In genomic region chr16:56934599-56935145, GRCh38 we compare ENCODE assay signal across 9 cellular contexts. TPM values are rescaled to one million over a fixed set of nuclear protein-coding genes. Genes with fewer than 3 reads are reported as not detected.
DNase-seq lines count a peak whose midpoint lies in the region; ATAC-seq, FAIRE-seq and TF ChIP-seq lines count a peak whose summit lies in the region.
"Not testable (repeated sequence)": the region's sequence is repeated elsewhere in the genome, so short reads cannot be mapped to it uniquely, and the experiment has no call there.
"Had no signal": no experiment of that assay in that cellular context is flagged by ENCODE, and none has a peak within 500 bp of the region (broad histone marks: within the 10 kb centered on the region; RNA-seq: fewer than 3 reads in every experiment).

No MANE protein-coding gene starts in this region.

- TF ChIP-seq RAD21 in A549 (conservative IDR thresholded peaks at IDR 0.05 in 1 of 2, IDR thresholded peaks at IDR 0.05 in 1 of 2): not testable (repeated sequence)

- CTCF ChIA-PET in A549 (lab: Yijun Ruan, JAX); activated naive CD4-positive, alpha-beta T cell treated with anti-CD3 and anti-CD28 coated beads for 36 hours (lab: Charles Lee): not testable (repeated sequence)

- not testable (repeated sequence) for H3K9me2 ChIP-seq in hepatocyte (replicated peaks; ENCODE audit: insufficient read depth)

- peaks cover 63% of the 10 kb centered on the region for H4K20me1 ChIP-seq in hepatocyte (ENCODE audit: insufficient read depth, poor library complexity, severe bottlenecking)

- POLR2A ChIA-PET in A549 (lab: Yijun Ruan, JAX): not testable (repeated sequence)

- not testable (repeated sequence) for DNase-seq in A549 (ENCODE audit: low read depth in 1 of 2, low spot score in 1 of 2); Peyer's patch; activated naive CD4-positive, alpha-beta T cell treated with anti-CD3 and anti-CD28 coated beads for 36 hours; coronary artery (ENCODE audit: low spot score); hepatocyte (ENCODE audit: low spot score); stimulated activated naive B cell treated with anti-CD40 and anti-IgM and Interleukin-4, amounts not matched to agents 10 μg/mL and 1 μg/mL and 100 μg/mL, for 72 hours

- in situ Hi-C loops in GM18951 (cut with MboI; ENCODE audit: low sequenced_read_pairs, unreplicated experiment): not testable (repeated sequence)

- not testable (repeated sequence) for H3K9me3 Mint-ChIP-seq in activated naive CD4-positive, alpha-beta T cell treated with anti-CD3 and anti-CD28 coated beads for 36 hours; nephron; stimulated activated naive B cell treated with anti-CD40 and anti-IgM and Interleukin-4, amounts not matched to agents 10 μg/mL and 1 μg/mL and 100 μg/mL, for 72 hours

- 96% methylated on average over 7 of the region's 8 CpGs for WGBS in A549 (ENCODE audit: missing lambda C conversion rate)
- WGBS in hepatocyte (ENCODE audit: low lambda C conversion rate, missing lambda C conversion rate): 83% methylated on average over 7 of the region's 8 CpGs

- TF ChIP-seq EP300 in A549 (IDR thresholded peaks at IDR 0.05): not testable (repeated sequence)

- not testable (repeated sequence) for TF ChIP-seq POLR2A in A549 (IDR thresholded peaks at IDR 0.05; ENCODE audit: low read length); Peyer's patch (IDR thresholded peaks at IDR 0.05)
- TF ChIP-seq POLR2A in GM18951 (IDR thresholded peaks at IDR 0.05; ENCODE audit: extremely low read depth, insufficient read depth, insufficient read length): peak; percentile 23

- peaks cover 70% of the 10 kb centered on the region for H3K36me3 Mint-ChIP-seq in activated naive CD4-positive, alpha-beta T cell treated with anti-CD3 and anti-CD28 coated beads for 36 hours (ENCODE audit: low read depth)
- H3K36me3 Mint-ChIP-seq in nephron (ENCODE audit: low read depth): peaks cover 45% of the 10 kb centered on the region
- H3K36me3 Mint-ChIP-seq in stimulated activated naive B cell treated with anti-CD40 and anti-IgM and Interleukin-4, amounts not matched to agents 10 μg/mL and 1 μg/mL and 100 μg/mL, for 72 hours: peaks cover 62 to 71% of the 10 kb centered on the region in 2 donors

- H3K4me1 ChIP-seq in A549: peaks cover 41% of the 10 kb centered on the region
- peaks cover 0 to 28% (median 15%) of the 10 kb centered on the region in 4 donors for H3K4me1 ChIP-seq in Peyer's patch
- H3K4me1 ChIP-seq in hepatocyte (ENCODE audit: insufficient read depth): peaks cover 21% of the 10 kb centered on the region

- intact Hi-C loops in activated naive CD4-positive, alpha-beta T cell treated with anti-CD3 and anti-CD28 coated beads for 36 hours (cut with micrococcal nuclease): loop anchor here (5.0 to 10.0 kb wide), 4 partner anchors 202 to 600 kb away; partner anchors contain the start of genes CCDC102A, MT1X and NUP93

- peaks cover 0 to 49% (median 0%) of the 10 kb centered on the region in 3 donors for H3K36me3 ChIP-seq in Peyer's patch
- H3K36me3 ChIP-seq in hepatocyte (replicated peaks; ENCODE audit: insufficient read depth, low read depth): not testable (repeated sequence)

- TF ChIP-seq CTCF in A549 (IDR thresholded peaks at IDR 0.05); Peyer's patch (IDR thresholded peaks at IDR 0.05); coronary artery (IDR thresholded peaks at IDR 0.05); hepatocyte (IDR thresholded peaks at IDR 0.05; ENCODE audit: poor library complexity); nephron (IDR thresholded peaks at IDR 0.05; ENCODE audit: unreplicated experiment in 3 of 3): not testable (repeated sequence)

- H3K4me3 Mint-ChIP-seq in activated naive CD4-positive, alpha-beta T cell treated with anti-CD3 and anti-CD28 coated beads for 36 hours: peak overlapping the region; percentile 98
- peak overlapping the region; percentile 93 to 99 (median 98) for H3K4me3 Mint-ChIP-seq in nephron
- peak overlapping the region; percentile 99 for H3K4me3 Mint-ChIP-seq in stimulated activated naive B cell treated with anti-CD40 and anti-IgM and Interleukin-4, amounts not matched to agents 10 μg/mL and 1 μg/mL and 100 μg/mL, for 72 hours

- not testable (repeated sequence) for ATAC-seq in A549; stimulated activated naive B cell treated with anti-CD40 and anti-IgM and Interleukin-4, amounts not matched to agents 10 μg/mL and 1 μg/mL and 100 μg/mL, for 72 hours (replicated peaks)

- H3K79me2 ChIP-seq in hepatocyte: peaks cover 63% of the 10 kb centered on the region

- not testable (repeated sequence) for H3K27me3 ChIP-seq in Peyer's patch, hepatocyte

- peaks cover 65% of the 10 kb centered on the region for H3K4me1 Mint-ChIP-seq in activated naive CD4-positive, alpha-beta T cell treated with anti-CD3 and anti-CD28 coated beads for 36 hours (ENCODE audit: low read depth)
- peaks cover 63% of the 10 kb centered on the region for H3K4me1 Mint-ChIP-seq in nephron
- H3K4me1 Mint-ChIP-seq in stimulated activated naive B cell treated with anti-CD40 and anti-IgM and Interleukin-4, amounts not matched to agents 10 μg/mL and 1 μg/mL and 100 μg/mL, for 72 hours: peaks cover 41 to 76% of the 10 kb centered on the region in 2 donors

- not testable (repeated sequence) for H3K27me3 Mint-ChIP-seq in activated naive CD4-positive, alpha-beta T cell treated with anti-CD3 and anti-CD28 coated beads for 36 hours (ENCODE audit: low read depth); nephron (ENCODE audit: low read depth); stimulated activated naive B cell treated with anti-CD40 and anti-IgM and Interleukin-4, amounts not matched to agents 10 μg/mL and 1 μg/mL and 100 μg/mL, for 72 hours

- not testable (repeated sequence) for FAIRE-seq in A549 (lab: Jason Lieb, UNC)

- not testable (repeated sequence) for H3K9me3 ChIP-seq in A549; Peyer's patch; hepatocyte (ENCODE audit: low read depth)

- H2AFZ ChIP-seq in hepatocyte: not testable (repeated sequence)

- peak overlapping the region; percentile 98 for H3K27ac Mint-ChIP-seq in activated naive CD4-positive, alpha-beta T cell treated with anti-CD3 and anti-CD28 coated beads for 36 hours
- peak overlapping the region in 2 of 3 experiments; percentile 56 to 71 for H3K27ac Mint-ChIP-seq in nephron
- H3K27ac Mint-ChIP-seq in stimulated activated naive B cell treated with anti-CD40 and anti-IgM and Interleukin-4, amounts not matched to agents 10 μg/mL and 1 μg/mL and 100 μg/mL, for 72 hours: peak overlapping the region; percentile 100

- H3K4me2 ChIP-seq in A549 (peak overlapping the region; percentile 88), hepatocyte (peak overlapping the region; percentile 85)

- H3K27ac ChIP-seq in A549, hepatocyte: not testable (repeated sequence)
- H3K27ac ChIP-seq in Peyer's patch (peak overlapping the region in 3 of 4 donors; percentile 7 to 100 (median 64)), coronary artery (peak overlapping the region; percentile 4 to 100)

- not testable (repeated sequence) for H3K4me3 ChIP-seq in A549
- peak overlapping the region; percentile 80 to 99 (median 89) for H3K4me3 ChIP-seq in Peyer's patch
- H3K4me3 ChIP-seq in coronary artery: peak overlapping the region; percentile 96
- peak overlapping the region; percentile 62 for H3K4me3 ChIP-seq in hepatocyte

RNA-seq across cellular contexts. Expression of gene HERPUD1, which starts 2.7 kb away (rescaled TPM):
- polyA plus RNA-seq in A549 (2011; rRNA removed): 140 and 182 TPM in 2 replicates
- 41.0 and 54.6 TPM in 2 replicates for polyA plus RNA-seq in A549 (2012; cell fraction: cytosol; rRNA removed)
- polyA plus RNA-seq in A549 (2012; cell fraction: nucleus; rRNA removed): 60.1 and 65.0 TPM in 2 replicates
- 58.7 to 65.8 TPM (median 63.4 TPM) in 3 replicates for polyA plus RNA-seq in A549 (2017; fragmentation: RNase III; extraction: RNeasy Plus Mini Kit Qiagen cat#74134 plus additional on column Dnase treatment)
- 205 and 225 TPM in 2 replicates for polyA minus RNA-seq in A549 (2011; rRNA and poly(A)+ RNA removed)
- total RNA-seq in Peyer's patch: 100 to 1,000 TPM in 3 of 4 donors, 10 to 100 TPM in 1; 86.0 to 143 (median 108) TPM
- 100 to 1,000 TPM; 118 to 120 TPM for total RNA-seq in activated naive CD4-positive, alpha-beta T cell treated with anti-CD3 and anti-CD28 coated beads for 36 hours
- total RNA-seq in hepatocyte: 201 and 253 TPM in 2 replicates
- polyA plus RNA-seq in hepatocyte: 185 and 199 TPM in 2 replicates

RNA-seq across cellular contexts. Expression of gene CETP, which starts 27.1 kb away (rescaled TPM):
- not detected in 2 replicates for polyA plus RNA-seq in A549 (2011; rRNA removed)
- polyA plus RNA-seq in A549 (2012; cell fraction: cytosol; rRNA removed): not detected in 2 replicates
- not detected in 2 replicates for polyA plus RNA-seq in A549 (2012; cell fraction: nucleus; rRNA removed)
- not detected in 3 replicates for polyA plus RNA-seq in A549 (2017; fragmentation: RNase III; extraction: RNeasy Plus Mini Kit Qiagen cat#74134 plus additional on column Dnase treatment)
- polyA minus RNA-seq in A549 (2011; rRNA and poly(A)+ RNA removed): not detected in 2 replicates
- 1 to 10 TPM in 1 of 4 donors, not detected in 3; 2.5 TPM for total RNA-seq in Peyer's patch
- total RNA-seq in activated naive CD4-positive, alpha-beta T cell treated with anti-CD3 and anti-CD28 coated beads for 36 hours: not detected
- not detected in 2 replicates for total RNA-seq in hepatocyte
- polyA plus RNA-seq in hepatocyte: not detected in 2 replicates
- total RNA-seq: A172 had no signal

RNA-seq across cellular contexts. Expression of gene NLRC5, which starts 54.7 kb away (rescaled TPM):
- polyA plus RNA-seq in A549 (2011; rRNA removed): 2.5 and 2.6 TPM in 2 replicates
- polyA plus RNA-seq in A549 (2012; cell fraction: cytosol; rRNA removed): 2.0 and 2.9 TPM in 2 replicates
- 12.0 and 12.8 TPM in 2 replicates for polyA plus RNA-seq in A549 (2012; cell fraction: nucleus; rRNA removed)
- 3.4 to 3.6 TPM (median 3.5 TPM) in 3 replicates for polyA plus RNA-seq in A549 (2017; fragmentation: RNase III; extraction: RNeasy Plus Mini Kit Qiagen cat#74134 plus additional on column Dnase treatment)
- 8.2 and 9.3 TPM in 2 replicates for polyA minus RNA-seq in A549 (2011; rRNA and poly(A)+ RNA removed)
- total RNA-seq in Peyer's patch: 100 to 1,000 TPM in 1 of 4 donors, 10 to 100 TPM in 3; 47.6 to 314 (median 80.8) TPM
- 100 to 1,000 TPM; 104 to 119 TPM for total RNA-seq in activated naive CD4-positive, alpha-beta T cell treated with anti-CD3 and anti-CD28 coated beads for 36 hours
- 1.3 and 6.4 TPM in 2 replicates for total RNA-seq in hepatocyte
- polyA plus RNA-seq in hepatocyte: 4.5 and 7.0 TPM in 2 replicates
